Comparison of ENCODE assay signal across 18 cellular contexts in the genomic region with DNA sequence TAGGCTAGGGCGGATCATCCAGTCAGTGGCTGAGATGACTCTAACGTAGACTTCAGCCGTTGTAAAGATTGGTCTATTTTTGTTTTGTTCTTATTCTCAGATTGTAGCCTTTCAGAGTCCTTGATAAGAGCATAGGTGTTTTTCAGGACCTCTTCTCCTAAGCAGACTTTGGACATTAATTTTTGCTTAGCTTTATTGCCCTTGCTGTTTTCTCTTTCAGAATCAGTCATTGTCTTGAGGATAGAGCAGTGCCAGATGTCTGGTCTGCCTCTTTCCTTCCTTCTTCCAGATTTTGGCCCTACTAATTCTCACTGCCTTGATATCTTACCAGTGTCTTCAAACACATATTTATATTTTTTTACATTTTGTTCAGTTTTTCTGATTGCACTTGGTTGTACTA. TPM values are rescaled to one million over a fixed set of nuclear protein-coding genes. Genes with fewer than 3 reads are reported as not detected.
A peak's percentile ranks its signal among the peaks of the same experiment; 100 is the strongest.
DNase-seq lines count a peak whose midpoint lies in the region; ATAC-seq and TF ChIP-seq lines count a peak whose summit lies in the region.
"Had no signal": no experiment of that assay in that cellular context is flagged by ENCODE, and none has a peak within 500 bp of the region (broad histone marks: within the 10 kb centered on the region; RNA-seq: fewer than 3 reads in every experiment).

No MANE protein-coding gene starts in this region.

- no peaks in the 10 kb centered on the region; the same call in 1 of the 2 replicates for H3K36me3 ChIP-seq in KMS-11 (ENCODE audit: insufficient read depth)

- H4K20me1 ChIP-seq in KMS-11 (ENCODE audit: insufficient read depth): no peaks in the 10 kb centered on the region

- H3K4me2 ChIP-seq in KMS-11: peak overlapping the region; percentile 31

- peak; percentile 35 for DNase-seq in GM12865 (ENCODE audit: low read depth)
- DNase-seq in natural killer cell: no peak
- no peak for DNase-seq in stimulated activated effector memory CD8-positive, alpha-beta T cell treated with anti-CD3 and anti-CD28 coated beads, Interleukin-12 subunit alpha, Interleukin-12 subunit beta, amount 100 ng/mL, for 72 hours (ENCODE audit: low spot score in 2 of 2)
- no peak for DNase-seq in activated CD8-positive, alpha-beta memory T cell treated with anti-CD3 and anti-CD28 coated beads, Interleukin-2, amount 50 U/mL, for 4 hours
- DNase-seq: CD4-positive, CD25-positive, alpha-beta regulatory T cell; DMS79; KG1; NCI-H1105; NCI-H146; NCI-H2029; NCI-H345; NCI-H524 treated with DMSO at 0.1 percent for 48 hours had no signal

- no peak overlapping the region for H2AFZ ChIP-seq in KMS-11 (ENCODE audit: low read depth)

- H3K27me3 Mint-ChIP-seq in natural killer cell (ENCODE audit: low read depth in 2 of 2): no peaks in the 10 kb centered on the region
- H3K27me3 Mint-ChIP-seq: CD4-positive, CD25-positive, alpha-beta regulatory T cell had no signal

- peaks cover 15% of the 10 kb centered on the region for H3K36me3 Mint-ChIP-seq in natural killer cell
- H3K36me3 Mint-ChIP-seq in stimulated activated effector memory CD8-positive, alpha-beta T cell treated with anti-CD3 and anti-CD28 coated beads, Interleukin-12 subunit alpha, Interleukin-12 subunit beta, amount 100 ng/mL, for 72 hours: peaks cover 42% of the 10 kb centered on the region

- ATAC-seq in GM18498 (IDR thresholded peaks at IDR 0.05; ENCODE audit: unreplicated experiment): peak; percentile 50
- no peak for ATAC-seq in natural killer cell
- no peak for ATAC-seq in stimulated activated effector memory CD8-positive, alpha-beta T cell treated with anti-CD3 and anti-CD28 coated beads, Interleukin-12 subunit alpha, Interleukin-12 subunit beta, amount 100 ng/mL, for 72 hours
- ATAC-seq in HG02981 (IDR thresholded peaks at IDR 0.05; ENCODE audit: unreplicated experiment): no peak
- ATAC-seq: Right ventricle myocardium inferior had no signal

- peaks cover 35 to 45% of the 10 kb centered on the region in 2 donors for H3K4me1 Mint-ChIP-seq in natural killer cell
- peaks cover 34% of the 10 kb centered on the region for H3K4me1 Mint-ChIP-seq in stimulated activated effector memory CD8-positive, alpha-beta T cell treated with anti-CD3 and anti-CD28 coated beads, Interleukin-12 subunit alpha, Interleukin-12 subunit beta, amount 100 ng/mL, for 72 hours

- no peak overlapping the region; the same call in 1 of the 2 replicates for H3K27ac ChIP-seq in KMS-11
- H3K27ac ChIP-seq: HL-60, SJSA1 had no signal

- no peak for TF ChIP-seq CTCF in GM12865 (IDR thresholded peaks at IDR 0.05; ENCODE audit: insufficient read depth, low read depth, low read length, missing control alignments)
- TF ChIP-seq CTCF in KMS-11 (conservative IDR thresholded peaks at IDR 0.05; ENCODE audit: low read depth, low read length): no peak
- TF ChIP-seq CTCF in natural killer cell (IDR thresholded peaks at IDR 0.05): no peak

- H3K9ac ChIP-seq in KMS-11: no peak overlapping the region

- H3K27me3 ChIP-seq in KMS-11 (ENCODE audit: insufficient read depth, low read depth): no peaks in the 10 kb centered on the region
- H3K27me3 ChIP-seq: SJSA1 had no signal

- H3K4me3 ChIP-seq in GM12865 (ENCODE audit: low read depth, low read length) (no peak overlapping the region; the same call in 1 of the 2 replicates), KMS-11 (IDR thresholded peaks at IDR 0.05; ENCODE audit: insufficient read depth, low read depth, low read length) (no peak overlapping the region)
- H3K4me3 ChIP-seq: SJSA1 had no signal

- peaks cover 36% of the 10 kb centered on the region for H3K79me2 ChIP-seq in KMS-11 (ENCODE audit: insufficient read depth, low read depth)

- H3K9me3 Mint-ChIP-seq in natural killer cell: peaks cover 4 to 7% of the 10 kb centered on the region in 2 donors
- peaks cover 13% of the 10 kb centered on the region for H3K9me3 Mint-ChIP-seq in stimulated activated effector memory CD8-positive, alpha-beta T cell treated with anti-CD3 and anti-CD28 coated beads, Interleukin-12 subunit alpha, Interleukin-12 subunit beta, amount 100 ng/mL, for 72 hours

- H3K27ac Mint-ChIP-seq in natural killer cell: peak overlapping the region; percentile 63 to 66
- no peak overlapping the region for H3K27ac Mint-ChIP-seq in stimulated activated effector memory CD8-positive, alpha-beta T cell treated with anti-CD3 and anti-CD28 coated beads, Interleukin-12 subunit alpha, Interleukin-12 subunit beta, amount 100 ng/mL, for 72 hours

- H3K4me3 Mint-ChIP-seq in natural killer cell: no peak overlapping the region
- no peak overlapping the region for H3K4me3 Mint-ChIP-seq in stimulated activated effector memory CD8-positive, alpha-beta T cell treated with anti-CD3 and anti-CD28 coated beads, Interleukin-12 subunit alpha, Interleukin-12 subunit beta, amount 100 ng/mL, for 72 hours
- H3K4me3 Mint-ChIP-seq: CD4-positive, CD25-positive, alpha-beta regulatory T cell had no signal

- H3K4me1 ChIP-seq in KMS-11 (ENCODE audit: low read depth, poor library complexity, severe bottlenecking): peaks cover 19% of the 10 kb centered on the region
- H3K4me1 ChIP-seq: SJSA1 had no signal

- intact Hi-C loops in natural killer cell (cut with micrococcal nuclease): no loop called here

RNA-seq across cellular contexts. Expression of gene C1GALT1, which starts 49.5 kb away (rescaled TPM):
- 10 to 100 TPM; 54.5 to 64.5 (median 63.7) TPM for total RNA-seq in natural killer cell
